ENCODE assay signal across 19 cellular contexts in genomic region chr17:34902761-34903325, GRCh38.
"Had no signal": no experiment of that assay in that cellular context is flagged by ENCODE, and none has a peak within 500 bp of the region (broad histone marks: within the 10 kb centered on the region; RNA-seq: fewer than 3 reads in every experiment).

No MANE protein-coding gene starts in this region.

- H3K9me3 Mint-ChIP-seq: activated CD4-positive, alpha-beta memory T cell treated with anti-CD3 and anti-CD28 coated beads, Interleukin-2, amount 10 ng/mL, durations not matched to agents 7 days and 5 days; activated CD4-positive, alpha-beta T cell treated with anti-CD3 and anti-CD28 coated beads, Interleukin-2, amount 10 ng/mL, durations not matched to agents 7 days and 5 days; activated naive CD4-positive, alpha-beta T cell treated with anti-CD3 and anti-CD28 coated beads, Interleukin-2, amount 50 U/mL, for 72 hours; activated T-cell treated with anti-CD3 and anti-CD28 coated beads, Interleukin-2, amount 50 U/mL, for 72 hours; endodermal cell; WTC11 had no signal

- DNase-seq: activated CD4-positive, alpha-beta memory T cell treated with anti-CD3 and anti-CD28 coated beads, Interleukin-2, amount 10 ng/mL, durations not matched to agents 7 days and 5 days; activated CD4-positive, alpha-beta T cell treated with anti-CD3 and anti-CD28 coated beads for 1 hour; activated CD4-positive, alpha-beta T cell treated with anti-CD3 and anti-CD28 coated beads, Interleukin-2, amount 10 ng/mL, durations not matched to agents 7 days and 5 days; activated naive CD4-positive, alpha-beta T cell; activated T-cell treated with anti-CD3 and anti-CD28 coated beads, Interleukin-2, amount 50 U/mL, for 72 hours; central memory CD4-positive, alpha-beta T cell; foreskin melanocyte; heart right ventricle; left ventricle myocardium inferior; mesendoderm; mucosa of descending colon; occipital lobe; right cardiac atrium; spleen; stimulated activated naive CD4-positive, alpha-beta T cell; T-helper 2 cell had no signal

- H3K36me3 Mint-ChIP-seq: activated naive CD4-positive, alpha-beta T cell treated with anti-CD3 and anti-CD28 coated beads, Interleukin-2, amount 50 U/mL, for 72 hours; WTC11 had no signal

- H3K4me1 Mint-ChIP-seq: activated CD4-positive, alpha-beta memory T cell treated with anti-CD3 and anti-CD28 coated beads, Interleukin-2, amount 10 ng/mL, durations not matched to agents 7 days and 5 days; activated CD4-positive, alpha-beta T cell treated with anti-CD3 and anti-CD28 coated beads, Interleukin-2, amount 10 ng/mL, durations not matched to agents 7 days and 5 days; WTC11 had no signal

- H3K27ac Mint-ChIP-seq: activated CD4-positive, alpha-beta memory T cell treated with anti-CD3 and anti-CD28 coated beads, Interleukin-2, amount 10 ng/mL, durations not matched to agents 7 days and 5 days; activated CD4-positive, alpha-beta T cell treated with anti-CD3 and anti-CD28 coated beads, Interleukin-2, amount 10 ng/mL, durations not matched to agents 7 days and 5 days; activated naive CD4-positive, alpha-beta T cell treated with anti-CD3 and anti-CD28 coated beads, Interleukin-2, amount 50 U/mL, for 72 hours; activated T-cell treated with anti-CD3 and anti-CD28 coated beads, Interleukin-2, amount 50 U/mL, for 72 hours; endodermal cell; WTC11 had no signal

- ATAC-seq: activated naive CD4-positive, alpha-beta T cell treated with anti-CD3 and anti-CD28 coated beads, Interleukin-2, amount 50 U/mL, for 72 hours; activated T-cell treated with anti-CD3 and anti-CD28 coated beads, Interleukin-2, amount 50 U/mL, for 72 hours; heart right ventricle; mucosa of descending colon; right cardiac atrium; WTC11 had no signal

- H3K4me3 Mint-ChIP-seq: activated CD4-positive, alpha-beta memory T cell treated with anti-CD3 and anti-CD28 coated beads, Interleukin-2, amount 10 ng/mL, durations not matched to agents 7 days and 5 days; activated CD4-positive, alpha-beta T cell treated with anti-CD3 and anti-CD28 coated beads, Interleukin-2, amount 10 ng/mL, durations not matched to agents 7 days and 5 days; activated T-cell treated with anti-CD3 and anti-CD28 coated beads, Interleukin-2, amount 50 U/mL, for 72 hours; endodermal cell; WTC11 had no signal
